ENCODE assay signal across 15 cellular contexts in genomic region chr6:108654465-108655106, GRCh38.
DNase-seq lines count a peak whose midpoint lies in the region; ATAC-seq, FAIRE-seq and TF ChIP-seq lines count a peak whose summit lies in the region.
"Had no signal": no experiment of that assay in that cellular context is flagged by ENCODE, and none has a peak within 500 bp of the region (broad histone marks: within the 10 kb centered on the region; RNA-seq: fewer than 3 reads in every experiment).

No MANE protein-coding gene starts in this region.

- no peak for ATAC-seq in gastrocnemius medialis
- no peak for ATAC-seq in GM18861 (IDR thresholded peaks at IDR 0.05; ENCODE audit: unreplicated experiment)
- ATAC-seq: activated CD8-positive, alpha-beta T cell treated with anti-CD3 and anti-CD28 coated beads, Interleukin-2, amount 10 ng/mL, durations not matched to agents 7 days and 5 days had no signal

- no peaks in the 10 kb centered on the region for H3K27me3 Mint-ChIP-seq in chondrocyte (ENCODE audit: low read depth)

- no peaks in the 10 kb centered on the region for H3K9me2 ChIP-seq in GM23248 (ENCODE audit: insufficient read depth)

- H4K20me1 ChIP-seq in GM23248 (ENCODE audit: insufficient read depth) = no peaks in the 10 kb centered on the region
- no peaks in the 10 kb centered on the region for H4K20me1 ChIP-seq in keratinocyte (ENCODE audit: control insufficient read depth, extremely low read depth, insufficient read depth, low read length)

- no peak overlapping the region for H3K4me3 Mint-ChIP-seq in chondrocyte (ENCODE audit: unreplicated experiment)
- H3K4me3 Mint-ChIP-seq: activated CD8-positive, alpha-beta T cell treated with anti-CD3 and anti-CD28 coated beads, Interleukin-2, amount 10 ng/mL, durations not matched to agents 7 days and 5 days had no signal

- DNase-seq in GM23248 (no peak), chondrocyte (ENCODE audit: low spot score) (no peak), keratinocyte (ENCODE audit: low read depth, low spot score) (no peak), gastrocnemius medialis (no peak), activated gamma-delta T cell (lab: John Stamatoyannopoulos, UW) (no peak), NCI-H2107 (lab: John Stamatoyannopoulos, UW) (no peak), NCI-H82 treated with DMSO at 0.1 percent for 48 hours (lab: John Stamatoyannopoulos, UW; ENCODE audit: unreplicated experiment) (no peak)
- DNase-seq: activated CD8-positive, alpha-beta T cell treated with anti-CD3 and anti-CD28 coated beads, Interleukin-2, amount 10 ng/mL, durations not matched to agents 7 days and 5 days; Calu3; NCI-H748 treated with DMSO at 0.1 percent for 48 hours; SIG-M5 had no signal

- peaks cover 71% of the 10 kb centered on the region for H3F3A ChIP-seq in GM23248 (ENCODE audit: insufficient read depth)

- H3K9me1 ChIP-seq in keratinocyte (ENCODE audit: control insufficient read depth, extremely low read depth, insufficient read depth, low read length) = no peaks in the 10 kb centered on the region

- dilution Hi-C loops in keratinocyte (cut with MboI; ENCODE audit: extremely low pct_ligation_motif_present, low sequenced_read_pairs) = no loop called here

- no peak for TF ChIP-seq POLR2A in gastrocnemius medialis (IDR thresholded peaks at IDR 0.05)

- H3K4me1 ChIP-seq in GM23248 (ENCODE audit: insufficient read depth) = peaks cover 78% of the 10 kb centered on the region
- H3K4me1 ChIP-seq in keratinocyte (ENCODE audit: control insufficient read depth, extremely low read depth, insufficient read depth, low read length) = peaks cover 54% of the 10 kb centered on the region
- peaks cover 77 to 86% of the 10 kb centered on the region in 2 donors for H3K4me1 ChIP-seq in gastrocnemius medialis

- H3K9ac ChIP-seq in GM23248 = peak overlapping the region; percentile 19; the same call in 1 of the 2 replicates
- H3K9ac ChIP-seq in keratinocyte (ENCODE audit: control insufficient read depth, extremely low read depth, insufficient read depth, low read length) = no peak overlapping the region

- H3K36me3 ChIP-seq in GM23248 (ENCODE audit: low read depth) (no peaks in the 10 kb centered on the region), keratinocyte (ENCODE audit: control insufficient read depth in 2 of 2, extremely low read depth in 1 of 2, insufficient read depth in 2 of 2, low read length in 2 of 2) (no peaks in the 10 kb centered on the region), gastrocnemius medialis (no peaks in the 10 kb centered on the region)

- H3K27ac ChIP-seq in GM23248 (peak overlapping the region; percentile 3; the same call in 1 of the 2 replicates), keratinocyte (ENCODE audit: control insufficient read depth, insufficient read depth, low read length) (no peak overlapping the region), gastrocnemius medialis (peak overlapping the region; percentile 89 to 94 (median 92))

- TF ChIP-seq CTCF in chondrocyte (IDR thresholded peaks at IDR 0.05) (no peak), keratinocyte (optimal IDR thresholded peaks at IDR 0.05 in 1 of 3, IDR thresholded peaks at IDR 0.05 in 1 of 3, conservative IDR thresholded peaks at IDR 0.05 in 1 of 3; ENCODE audit: extremely low read depth in 1 of 3, insufficient read depth in 2 of 3, low read length in 3 of 3) (no peak), gastrocnemius medialis (IDR thresholded peaks at IDR 0.05 in 4 of 5, conservative IDR thresholded peaks at IDR 0.05 in 1 of 5) (peak in 1 of 5 experiments; percentile 4)

- intact Hi-C loops in gastrocnemius medialis (cut with DNase I; ENCODE audit: low total_unique reads) = loop anchor here (1.0 to 10.0 kb wide), 5 partner anchors 34 to 1160 kb away; partner anchors contain the start of gene SOBP

- H3K4me2 ChIP-seq in GM23248 (ENCODE audit: unreplicated experiment) (peak overlapping the region; percentile 43), keratinocyte (ENCODE audit: control insufficient read depth, extremely low read depth, insufficient read depth, low read depth, low read length) (peak overlapping the region; percentile 27)

- H3K4me3 ChIP-seq in GM23248 = no peak overlapping the region
- H3K4me3 ChIP-seq in keratinocyte (ENCODE audit: control insufficient read depth in 2 of 3, extremely low read depth in 1 of 3, insufficient read depth in 2 of 3, low read depth in 1 of 3, low read length in 3 of 3) = no peak overlapping the region
- peak overlapping the region; percentile 6 to 67 (median 46) for H3K4me3 ChIP-seq in gastrocnemius medialis

- H3K27me3 ChIP-seq in GM23248 (replicated peaks; ENCODE audit: insufficient read depth) (no peaks in the 10 kb centered on the region), keratinocyte (ENCODE audit: control insufficient read depth, extremely low read depth, insufficient read depth, low read length) (no peaks in the 10 kb centered on the region), gastrocnemius medialis (no peaks in the 10 kb centered on the region)

- peaks cover 90% of the 10 kb centered on the region for H3K4me1 Mint-ChIP-seq in chondrocyte (ENCODE audit: low read depth)

- no peaks in the 10 kb centered on the region for H3K9me3 ChIP-seq in GM23248 (ENCODE audit: low read depth)
- no peaks in the 10 kb centered on the region for H3K9me3 ChIP-seq in keratinocyte (ENCODE audit: control insufficient read depth, low read depth, low read length)
- no peaks in the 10 kb centered on the region for H3K9me3 ChIP-seq in gastrocnemius medialis

- WGBS in GM23248 (ENCODE audit: low coverage in 1 of 2, low lambda C conversion rate in 2 of 2, missing lambda C conversion rate in 2 of 2), 2 experiments = 41 to 45% methylated on average over 5 of the region's 5 CpGs

- no peaks in the 10 kb centered on the region for H3K36me3 Mint-ChIP-seq in chondrocyte (ENCODE audit: low read depth)

- H3K27ac Mint-ChIP-seq in chondrocyte (ENCODE audit: unreplicated experiment) = peak overlapping the region; percentile 86
- H3K27ac Mint-ChIP-seq: activated CD8-positive, alpha-beta T cell treated with anti-CD3 and anti-CD28 coated beads, Interleukin-2, amount 10 ng/mL, durations not matched to agents 7 days and 5 days had no signal

- in situ Hi-C loops in GM23248 (cut with MboI) (no loop called here), gastrocnemius medialis (cut with MboI; ENCODE audit: low sequenced_read_pairs in 4 of 4) (loop anchor here in 3 of 4 donors (5.0 to 25.0 kb wide), 3 partner anchors 92 to 433 kb away; partner anchors contain the start of genes FOXO3 (in 3 of the 3), CEP57L1 (in 1 of the 3) and SESN1 (in 1 of the 3))

- H2AFZ ChIP-seq in GM23248 = no peak overlapping the region
- H2AFZ ChIP-seq in keratinocyte (ENCODE audit: control insufficient read depth, low read length) = no peak overlapping the region

- H3K79me2 ChIP-seq in GM23248 (ENCODE audit: insufficient read depth) (peaks cover 82% of the 10 kb centered on the region), keratinocyte (ENCODE audit: control insufficient read depth, insufficient read depth, low read length) (peaks cover 67% of the 10 kb centered on the region)

- peaks cover 3% of the 10 kb centered on the region for H3K9me3 Mint-ChIP-seq in chondrocyte (ENCODE audit: low read depth)

- no peak for FAIRE-seq in keratinocyte (lab: Jason Lieb, UNC)
- FAIRE-seq: bronchial epithelial cell, endometrium, H1 had no signal

Comparison
In these comparisons a context has a peak if more than half of its experiments do, and no peak if none do; other contexts are left out.
1. H3K4me3 ChIP-seq: peak in gastrocnemius medialis (4 of 4); none in GM23248 (single experiment) and keratinocyte (0 of 3).